ENCODE assay signal across 16 cellular contexts in the genomic region with DNA sequence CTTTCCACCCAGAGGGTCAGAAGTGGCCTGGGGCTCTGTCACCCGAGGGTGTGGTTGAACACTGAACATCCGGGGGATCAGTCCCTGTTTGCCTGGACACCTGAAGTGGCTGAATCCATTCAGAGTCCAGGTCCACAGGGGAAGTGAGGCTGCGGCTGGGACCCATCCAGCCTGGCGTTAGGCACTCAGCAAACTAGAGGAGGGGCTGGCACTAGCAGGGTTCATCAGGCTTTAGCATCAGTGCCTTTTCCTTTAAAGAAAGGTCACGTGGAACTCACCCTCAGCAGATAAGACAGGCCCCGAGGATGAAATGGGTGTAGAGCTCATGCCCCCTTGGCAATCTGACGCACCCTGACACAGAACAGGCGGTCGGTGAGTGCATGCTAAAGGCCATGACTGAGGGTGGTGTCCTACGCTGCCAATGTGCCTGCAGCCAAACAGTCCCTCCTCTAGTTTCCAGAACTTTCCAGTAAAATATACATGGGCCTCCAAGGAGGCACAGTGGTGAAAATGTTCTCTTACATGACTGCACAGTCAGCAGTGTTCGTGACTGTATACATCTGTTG.
DNase-seq lines count a peak whose midpoint lies in the region; ATAC-seq and TF ChIP-seq lines count a peak whose summit lies in the region.
"Had no signal": no experiment of that assay in that cellular context is flagged by ENCODE, and none has a peak within 500 bp of the region (broad histone marks: within the 10 kb centered on the region; RNA-seq: fewer than 3 reads in every experiment).

No MANE protein-coding gene starts in this region.

- no peaks in the 10 kb centered on the region for H3K36me3 Mint-ChIP-seq in T-cell
- H3K36me3 Mint-ChIP-seq: CD4-positive, CD25-positive, alpha-beta regulatory T cell; CD8-positive, alpha-beta memory T cell had no signal

- H4K8ac ChIP-seq in trophoblast cell (ENCODE audit: low read depth, low read length), result no peak overlapping the region

- H3K79me1 ChIP-seq in trophoblast cell (ENCODE audit: low read length), result no peaks in the 10 kb centered on the region

- no peak overlapping the region for H2AFZ ChIP-seq in trophoblast cell (ENCODE audit: insufficient read depth, low read length, poor library complexity)
- H2AFZ ChIP-seq: GM23248 had no signal

- H3K4me1 ChIP-seq in left ventricle myocardium inferior, result peaks cover 11% of the 10 kb centered on the region
- peaks cover 0 to 7% (median 3%) of the 10 kb centered on the region in 4 donors for H3K4me1 ChIP-seq in esophagus muscularis mucosa
- H3K4me1 ChIP-seq in trophoblast cell (ENCODE audit: control insufficient read depth in 1 of 2, insufficient read depth in 2 of 2, low read length in 2 of 2), result peaks cover 0 to 2% of the 10 kb centered on the region in 2 experiments
- H3K4me1 ChIP-seq: A549, HAP-1 had no signal

- H3K23ac ChIP-seq in trophoblast cell (ENCODE audit: low read length), result no peak overlapping the region

- no peak overlapping the region for H3K18ac ChIP-seq in trophoblast cell (ENCODE audit: low read length)

- peaks cover 29% of the 10 kb centered on the region for H3K27me3 ChIP-seq in left ventricle myocardium inferior (ENCODE audit: low read depth)
- peaks cover 0 to 21% (median 0%) of the 10 kb centered on the region in 4 donors for H3K27me3 ChIP-seq in esophagus muscularis mucosa
- H3K27me3 ChIP-seq in trophoblast cell (ENCODE audit: insufficient read depth, low read length), result no peaks in the 10 kb centered on the region

- 80% methylated on average over 9 of the region's 11 CpGs for WGBS in esophagus muscularis mucosa
- no CpG with 5 or more reads among the region's 11 CpGs for WGBS in trophoblast cell (ENCODE audit: extremely low coverage, insufficient coverage, insufficient read length)

- H3K9ac ChIP-seq in trophoblast cell (ENCODE audit: low read length), result no peak overlapping the region
- H3K9ac ChIP-seq: GM23248 had no signal

- H3K4me3 Mint-ChIP-seq in T-cell, result no peak overlapping the region
- H3K4me3 Mint-ChIP-seq: CD4-positive, CD25-positive, alpha-beta regulatory T cell; CD8-positive, alpha-beta memory T cell had no signal

- H3K4me3 ChIP-seq in left ventricle myocardium inferior, result no peak overlapping the region
- no peak overlapping the region for H3K4me3 ChIP-seq in esophagus muscularis mucosa
- no peak overlapping the region for H3K4me3 ChIP-seq in trophoblast cell (ENCODE audit: low read depth, low read length)
- H3K4me3 ChIP-seq: A549, GM23248, HAP-1 had no signal

- H2BK120ac ChIP-seq in trophoblast cell (ENCODE audit: insufficient read depth, low read length, poor library complexity), result no peak overlapping the region

- no peaks in the 10 kb centered on the region for H3K79me2 ChIP-seq in trophoblast cell (ENCODE audit: control insufficient read depth, insufficient read depth, low read length, poor library complexity)

- no peak overlapping the region for H3K14ac ChIP-seq in trophoblast cell (ENCODE audit: low read length)

- H3K4me2 ChIP-seq in trophoblast cell (ENCODE audit: low read length), result no peak overlapping the region
- H3K4me2 ChIP-seq: A549 had no signal

- no peak for TF ChIP-seq EP300 in esophagus muscularis mucosa (IDR thresholded peaks at IDR 0.05)

- H3K4me1 Mint-ChIP-seq in T-cell, result peaks cover 0 to 6% (median 4%) of the 10 kb centered on the region in 3 donors

- no peak overlapping the region for H2BK5ac ChIP-seq in trophoblast cell (ENCODE audit: low read depth, low read length, poor library complexity)

- peak overlapping the region; percentile 46 for H3K27ac ChIP-seq in left ventricle myocardium inferior (replicated peaks)
- no peak overlapping the region for H3K27ac ChIP-seq in esophagus muscularis mucosa (replicated peaks in 1 of 4)
- H3K27ac ChIP-seq in trophoblast cell (ENCODE audit: low read depth, low read length), result no peak overlapping the region
- H3K27ac ChIP-seq: 22Rv1, A549, GM23248 had no signal

- CTCF ChIA-PET in T-cell (lab: Charles Lee), result no interaction called here

- TF ChIP-seq POLR2A in esophagus muscularis mucosa (IDR thresholded peaks at IDR 0.05; ENCODE audit: low read depth), result no peak

- no peak overlapping the region for H3K4ac ChIP-seq in trophoblast cell (ENCODE audit: low read depth, low read length)

- H4K12ac ChIP-seq in trophoblast cell (ENCODE audit: low read depth, low read length), result no peak overlapping the region

- H2AK5ac ChIP-seq in trophoblast cell (ENCODE audit: low read length), result no peak overlapping the region

- H3K27ac Mint-ChIP-seq in T-cell, result no peak overlapping the region
- H3K27ac Mint-ChIP-seq: CD8-positive, alpha-beta memory T cell had no signal

- ATAC-seq in Right ventricle myocardium inferior (no peak), T-cell (replicated peaks in 1 of 4) (no peak), GM18868 (IDR thresholded peaks at IDR 0.05; ENCODE audit: unreplicated experiment) (no peak)
- ATAC-seq: A549 had no signal

- H4K91ac ChIP-seq in trophoblast cell (ENCODE audit: low read depth, low read length), result no peak overlapping the region

- intact Hi-C loops in left ventricle myocardium inferior (cut with micrococcal nuclease) (no loop called here), Right ventricle myocardium inferior (cut with DNase I) (loop anchor here (10.0 kb wide), 1 partner anchor 188 kb away; no protein-coding TSS in a partner anchor), esophagus muscularis mucosa (cut with DNase I) (no loop called here)

- TF ChIP-seq CTCF in left ventricle myocardium inferior (IDR thresholded peaks at IDR 0.05; ENCODE audit: borderline replicate concordance), result no peak
- no peak for TF ChIP-seq CTCF in esophagus muscularis mucosa (IDR thresholded peaks at IDR 0.05)

- POLR2A ChIA-PET in T-cell (lab: Charles Lee), result no interaction called here

- no peaks in the 10 kb centered on the region for H3K9me3 Mint-ChIP-seq in T-cell
- H3K9me3 Mint-ChIP-seq: CD8-positive, alpha-beta memory T cell had no signal

- H3K36me3 ChIP-seq in left ventricle myocardium inferior, result no peaks in the 10 kb centered on the region
- H3K36me3 ChIP-seq in esophagus muscularis mucosa, result no peaks in the 10 kb centered on the region
- peaks cover 0 to 3% of the 10 kb centered on the region in 2 experiments for H3K36me3 ChIP-seq in trophoblast cell (ENCODE audit: control insufficient read depth in 1 of 2, insufficient read depth in 2 of 2, low read length in 2 of 2)
- H3K36me3 ChIP-seq: HAP-1 had no signal

- DNase-seq in left ventricle myocardium inferior (no peak), Right ventricle myocardium inferior (ENCODE audit: missing footprints) (no peak), esophagus muscularis mucosa (ENCODE audit: extremely low spot score) (peak; percentile 92), trophoblast cell (peak; percentile 56 to 71), T-cell (no peak), NCI-H526 treated with DMSO at 0.1 percent for 48 hours (lab: John Stamatoyannopoulos, UW) (no peak)
- DNase-seq: AML-193; C1 segment of cervical spinal cord; CD4-positive, CD25-positive, alpha-beta regulatory T cell; CD8-positive, alpha-beta memory T cell; COR-L47 had no signal

- no peak overlapping the region for H2BK12ac ChIP-seq in trophoblast cell (ENCODE audit: low read length)

- H3K9me3 ChIP-seq in left ventricle myocardium inferior (replicated peaks) (no peaks in the 10 kb centered on the region), esophagus muscularis mucosa (no peaks in the 10 kb centered on the region), trophoblast cell (ENCODE audit: insufficient read depth, low read depth, low read length) (peaks cover 14% of the 10 kb centered on the region)
- H3K9me3 ChIP-seq: A549, HAP-1 had no signal

- H3K27me3 Mint-ChIP-seq in T-cell, result peaks cover 10 to 21% of the 10 kb centered on the region in 2 donors

Comparison
In these comparisons a context has a peak if more than half of its experiments do, and no peak if none do; other contexts are left out.
1. DNase-seq: peak in esophagus muscularis mucosa (single experiment) and trophoblast cell (2 of 2); none in left ventricle myocardium inferior (single experiment), Right ventricle myocardium inferior (single experiment), T-cell (0 of 34) and NCI-H526 treated with DMSO at 0.1 percent for 48 hours (single experiment).